ENCODE assay signal across 20 cellular contexts in genomic region chr7:36017111-36017510, GRCh38.
DNase-seq lines count a peak whose midpoint lies in the region; ATAC-seq, FAIRE-seq and TF ChIP-seq lines count a peak whose summit lies in the region.
"Had no signal": no experiment of that assay in that cellular context is flagged by ENCODE, and none has a peak within 500 bp of the region (broad histone marks: within the 10 kb centered on the region; RNA-seq: fewer than 3 reads in every experiment).

No MANE protein-coding gene starts in this region.

- no peaks in the 10 kb centered on the region for H3K36me3 ChIP-seq in PC-9 (ENCODE audit: low read depth)

- peaks cover 4% of the 10 kb centered on the region for H3K4me1 ChIP-seq in PC-9 (replicated peaks; ENCODE audit: insufficient read depth)
- H3K4me1 ChIP-seq: Caco-2 had no signal

- intact Hi-C loops in PC-9 (cut with micrococcal nuclease; ENCODE audit: unreplicated experiment): no loop called here

- ATAC-seq in T-helper 17 cell: no peak
- no peak for ATAC-seq in HG02870 (IDR thresholded peaks at IDR 0.05; ENCODE audit: unreplicated experiment)
- ATAC-seq: HCT116, HepG2 had no signal

- H3K4me3 Mint-ChIP-seq in T-helper 17 cell: no peak overlapping the region
- H3K4me3 Mint-ChIP-seq in nephron: no peak overlapping the region
- no peak overlapping the region for H3K4me3 Mint-ChIP-seq in osteocyte (ENCODE audit: unreplicated experiment)
- H3K4me3 Mint-ChIP-seq: CD4-positive, alpha-beta T cell; HFFc6 had no signal

- H3K27me3 ChIP-seq in PC-9 (ENCODE audit: insufficient read depth, low read depth): no peaks in the 10 kb centered on the region

- H3K27ac Mint-ChIP-seq in T-helper 17 cell: peak overlapping the region; percentile 71
- H3K27ac Mint-ChIP-seq in nephron: peak overlapping the region in 2 of 3 experiments; percentile 6 to 73
- no peak overlapping the region for H3K27ac Mint-ChIP-seq in osteocyte (ENCODE audit: unreplicated experiment)
- H3K27ac Mint-ChIP-seq: CD4-positive, alpha-beta T cell; HFFc6 had no signal

- CTCF ChIA-PET in PC-9 (lab: Charles Lee): no interaction called here

- H3K79me2 ChIP-seq in PC-9 (ENCODE audit: low read depth): no peaks in the 10 kb centered on the region

- peak; percentile 77 for FAIRE-seq in HTR-8/SVneo (lab: Jason Lieb, UNC)
- FAIRE-seq: A204.1, D721Med, G401.6, GM12892, H1, HepG2 had no signal

- no peak for DNase-seq in HTR-8/SVneo (ENCODE audit: insufficient read length, low spot score)
- DNase-seq in T-helper 17 cell: no peak
- DNase-seq in osteocyte (ENCODE audit: extremely low spot score, unreplicated experiment): peak; percentile 60
- DNase-seq in PC-9: no peak
- no peak for DNase-seq in GM10266 (ENCODE audit: extremely low spot score)
- DNase-seq: ACHN; Caco-2; CD4-positive, alpha-beta T cell; HFFc6; KG1 had no signal

- H3K9me3 ChIP-seq in T-helper 17 cell (ENCODE audit: control insufficient read depth, low read length, poor library complexity, severe bottlenecking) (no peaks in the 10 kb centered on the region), PC-9 (ENCODE audit: insufficient read depth, low read depth) (no peaks in the 10 kb centered on the region)
- H3K9me3 ChIP-seq: Caco-2 had no signal

- H3K4me3 ChIP-seq in PC-9: no peak overlapping the region

- no peak overlapping the region for H2AFZ ChIP-seq in PC-9

- no TSS peak for BruUV-seq in PC-9 (replicated peaks; lab: Mats Ljungman, UMichigan)

- TF ChIP-seq CTCF in nephron (IDR thresholded peaks at IDR 0.05; ENCODE audit: unreplicated experiment in 3 of 3) (no peak), osteocyte (IDR thresholded peaks at IDR 0.05) (no peak), PC-9 (conservative IDR thresholded peaks at IDR 0.05) (no peak), GM10266 (IDR thresholded peaks at IDR 0.05; ENCODE audit: control insufficient read depth, insufficient read depth, low read depth, missing control alignments) (no peak)

- H3K36me3 Mint-ChIP-seq in T-helper 17 cell (ENCODE audit: low read depth) (no peaks in the 10 kb centered on the region), nephron (ENCODE audit: low read depth) (no peaks in the 10 kb centered on the region), osteocyte (ENCODE audit: unreplicated experiment) (no peaks in the 10 kb centered on the region)

- peaks cover 2% of the 10 kb centered on the region for H3K9me3 Mint-ChIP-seq in nephron
- no peaks in the 10 kb centered on the region for H3K9me3 Mint-ChIP-seq in osteocyte (ENCODE audit: unreplicated experiment)
- H3K9me3 Mint-ChIP-seq: CD4-positive, alpha-beta T cell; HFFc6 had no signal

- no peaks in the 10 kb centered on the region for H3K9me2 ChIP-seq in PC-9 (ENCODE audit: insufficient read depth)

- H4K20me1 ChIP-seq in PC-9 (ENCODE audit: insufficient read depth): no peaks in the 10 kb centered on the region

- no peak overlapping the region for H3K4me2 ChIP-seq in PC-9

- H3K27me3 Mint-ChIP-seq in T-helper 17 cell (peaks cover 10% of the 10 kb centered on the region), nephron (ENCODE audit: low read depth) (peaks cover 4% of the 10 kb centered on the region), osteocyte (ENCODE audit: unreplicated experiment) (no peaks in the 10 kb centered on the region)
- H3K27me3 Mint-ChIP-seq: CD4-positive, alpha-beta T cell had no signal

- no peaks in the 10 kb centered on the region for H3F3A ChIP-seq in PC-9 (ENCODE audit: insufficient read depth, low read depth)

- H3K27ac ChIP-seq in PC-9: no peak overlapping the region
- H3K27ac ChIP-seq: C4-2B had no signal

- POLR2A ChIA-PET in PC-9 (lab: Charles Lee; ENCODE audit: unreplicated experiment): no interaction called here

- H3K4me1 Mint-ChIP-seq in T-helper 17 cell (peaks cover 6% of the 10 kb centered on the region), nephron (peaks cover 13% of the 10 kb centered on the region), osteocyte (ENCODE audit: unreplicated experiment) (peaks cover 18% of the 10 kb centered on the region)
